8 cellular contexts compared by ENCODE assay signal in genomic region chr6:117482240-117483003, GRCh38. TPM values are rescaled to one million over a fixed set of nuclear protein-coding genes. Genes with fewer than 3 reads are reported as not detected.
DNase-seq lines count a peak whose midpoint lies in the region; ATAC-seq and TF ChIP-seq lines count a peak whose summit lies in the region.

Gene DCBLD1, plus strand, starts transcription at chr6:117482674. Its CDS starts 108 bp downstream, at chr6:117482782.

- peak within 1 kb of the TSS; percentile 94 for H3K4me3 Mint-ChIP-seq in activated naive CD8-positive, alpha-beta T cell

- DNase-seq in DMS79 (lab: John Stamatoyannopoulos, UW) (peak; percentile 59), SJSA1 (ENCODE audit: low read depth in 1 of 2, low spot score in 2 of 2) (peak; percentile 84 to 86), glomerular visceral epithelial cell (ENCODE audit: extremely low spot score) (peak; percentile 85), occipital lobe (lab: John Stamatoyannopoulos, UW) (peak; percentile 66), upper lobe of left lung (peak; percentile 80 to 96)

- peaks cover 18% of the 10 kb centered on the region for H3K4me1 Mint-ChIP-seq in activated naive CD8-positive, alpha-beta T cell (ENCODE audit: low read depth)

- TF ChIP-seq CTCF in upper lobe of left lung (IDR thresholded peaks at IDR 0.05): peak in 2 of 6 experiments; percentile 15 to 25

- peak within 1 kb of the TSS; percentile 37 for H3K27ac Mint-ChIP-seq in activated naive CD8-positive, alpha-beta T cell

- H3K36me3 Mint-ChIP-seq in activated naive CD8-positive, alpha-beta T cell: no peaks in the 10 kb centered on the region

- H3K27me3 Mint-ChIP-seq in activated naive CD8-positive, alpha-beta T cell: peaks cover 19% of the 10 kb centered on the region

- H3K9ac ChIP-seq in HUES6 (ENCODE audit: low read length): peak within 1 kb of the TSS; percentile 81

- peaks cover 10% of the 10 kb centered on the region for H3K9me3 ChIP-seq in HUES6 (ENCODE audit: control insufficient read depth, insufficient read depth, low read depth, low read length)
- H3K9me3 ChIP-seq in SJSA1 (replicated peaks): no peaks in the 10 kb centered on the region
- H3K9me3 ChIP-seq in upper lobe of left lung: no peaks in the 10 kb centered on the region

- no peak for TF ChIP-seq EP300 in upper lobe of left lung (IDR thresholded peaks at IDR 0.05)

- H3K27ac ChIP-seq in HUES6 (ENCODE audit: low read depth, low read length): no peak within 1 kb of the TSS; the same call in 1 of the 2 replicates
- H3K27ac ChIP-seq in SJSA1: peak within 1 kb of the TSS; percentile 76
- peak within 1 kb of the TSS; percentile 82 to 94 (median 91) for H3K27ac ChIP-seq in upper lobe of left lung

- H3K9me3 Mint-ChIP-seq in activated naive CD8-positive, alpha-beta T cell (ENCODE audit: low read depth): no peaks in the 10 kb centered on the region

- H3K4me3 ChIP-seq in HUES6 (ENCODE audit: low read depth, low read length) (peak within 1 kb of the TSS; percentile 83), SJSA1 (peak within 1 kb of the TSS; percentile 93), upper lobe of left lung (peak within 1 kb of the TSS; percentile 69 to 80 (median 78))

- WGBS in upper lobe of left lung, 2 donors: 0 to 1% methylated on average over 4 to 28 of the region's 96 CpGs

- H3K27me3 ChIP-seq in HUES6 (ENCODE audit: control insufficient read depth, insufficient read depth, low read length) (peaks cover 22% of the 10 kb centered on the region), SJSA1 (replicated peaks) (no peaks in the 10 kb centered on the region), upper lobe of left lung (no peaks in the 10 kb centered on the region)

- H3K36me3 ChIP-seq in HUES6 (ENCODE audit: control insufficient read depth, insufficient read depth, low read length) (peaks cover 8% of the 10 kb centered on the region; the same call in 1 of the 2 replicates), SJSA1 (peaks cover 37% of the 10 kb centered on the region), upper lobe of left lung (peaks cover 0 to 3% (median 0%) of the 10 kb centered on the region in 4 donors)

- ATAC-seq in GM21528 (IDR thresholded peaks at IDR 0.05; ENCODE audit: low FRiP score, unreplicated experiment): peak; percentile 86
- peak; percentile 92 to 95 for ATAC-seq in upper lobe of left lung (ENCODE audit: low FRiP score in 2 of 2)

- peak in 3 of 4 donors; percentile 21 to 80 (median 64) for TF ChIP-seq POLR2A in upper lobe of left lung (IDR thresholded peaks at IDR 0.05)

- peaks cover 15% of the 10 kb centered on the region for H3K4me1 ChIP-seq in HUES6 (ENCODE audit: control insufficient read depth, insufficient read depth, low read length)
- peaks cover 36% of the 10 kb centered on the region for H3K4me1 ChIP-seq in SJSA1 (replicated peaks)
- peaks cover 15 to 34% (median 23%) of the 10 kb centered on the region in 4 donors for H3K4me1 ChIP-seq in upper lobe of left lung

RNA-seq across cellular contexts. Expression of gene DCBLD1, which starts in this region (rescaled TPM):
- total RNA-seq in SJSA1 (2014; rRNA removed; shearing (Covaris generic)): 39.6 and 59.1 TPM in 2 replicates
- 15.3 TPM for total RNA-seq in occipital lobe
- 10 to 100 TPM; 12.5 to 48.1 (median 19.6) TPM for total RNA-seq in upper lobe of left lung
